ENCODE assay signal across 10 cellular contexts in the genomic region with DNA sequence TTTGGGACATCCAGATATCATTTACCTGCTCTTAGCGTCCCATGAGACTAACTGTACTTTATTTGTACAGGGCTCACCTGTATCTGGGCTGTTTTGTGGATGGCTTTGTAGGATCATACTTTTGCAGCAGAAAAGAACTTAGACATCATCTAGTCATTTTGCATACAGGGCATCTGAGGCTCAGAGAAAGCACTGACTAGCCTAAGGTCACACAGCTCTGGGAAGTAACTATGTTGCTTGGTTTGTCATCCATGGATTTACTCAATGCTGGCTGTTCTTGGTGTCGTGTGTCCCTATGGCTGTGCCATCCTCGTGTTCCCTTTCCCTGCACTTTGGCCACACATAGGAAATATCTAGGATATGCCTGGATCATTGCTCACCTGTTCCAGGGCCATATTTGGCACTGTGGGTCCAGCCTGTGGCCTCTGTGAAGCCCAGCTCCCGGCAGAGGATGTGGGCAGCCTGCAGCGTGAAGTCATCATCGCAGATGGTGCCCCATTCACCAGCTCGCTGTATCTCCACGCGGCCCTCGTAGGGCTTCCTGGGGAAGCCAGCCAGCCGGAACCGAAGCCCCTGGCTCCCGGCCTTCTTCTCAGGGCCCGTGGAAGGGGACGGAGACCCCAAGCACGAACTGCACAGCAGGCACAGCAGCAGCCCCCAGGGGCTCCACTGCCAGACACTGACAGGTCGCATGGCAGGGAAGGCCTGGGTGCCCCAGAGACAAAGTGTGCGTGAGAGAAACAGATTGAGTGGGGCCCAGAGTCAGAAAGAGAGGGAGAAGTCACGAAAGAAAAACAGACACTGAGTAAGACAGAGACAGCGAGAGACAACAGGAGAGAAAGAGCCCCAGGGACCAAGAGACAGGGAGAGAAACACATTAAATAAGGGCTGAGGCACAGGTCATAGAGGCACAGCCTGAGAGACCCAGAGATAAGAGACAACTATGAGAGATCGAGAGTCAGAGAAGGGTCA. TPM values are rescaled to one million over a fixed set of nuclear protein-coding genes. Genes with fewer than 3 reads are reported as not detected.
DNase-seq lines count a peak whose midpoint lies in the region; ATAC-seq and TF ChIP-seq lines count a peak whose summit lies in the region.
"Had no signal": no experiment of that assay in that cellular context is flagged by ENCODE, and none has a peak within 500 bp of the region (broad histone marks: within the 10 kb centered on the region; RNA-seq: fewer than 3 reads in every experiment).

No MANE protein-coding gene starts in this region.

- H3K27ac Mint-ChIP-seq in activated CD4-positive, alpha-beta T cell treated with anti-CD3 and anti-CD28 coated beads for 36 hours, result peak overlapping the region; percentile 2
- peak overlapping the region; percentile 97 for H3K27ac Mint-ChIP-seq in chondrocyte (ENCODE audit: unreplicated experiment)

- H3K9me2 ChIP-seq in GM23248 (ENCODE audit: insufficient read depth), result no peaks in the 10 kb centered on the region

- POLR2A ChIA-PET in activated CD4-positive, alpha-beta T cell treated with anti-CD3 and anti-CD28 coated beads for 36 hours (lab: Charles Lee), result no interaction called here

- no peak for ATAC-seq in activated CD4-positive, alpha-beta T cell treated with anti-CD3 and anti-CD28 coated beads for 36 hours
- ATAC-seq in HG03439 (IDR thresholded peaks at IDR 0.05; ENCODE audit: unreplicated experiment), result no peak

- H3K4me2 ChIP-seq in GM23248 (ENCODE audit: unreplicated experiment) (peak overlapping the region; percentile 84), osteoblast (ENCODE audit: insufficient read depth, low read length) (peak overlapping the region; percentile 91)

- CTCF ChIA-PET in activated CD4-positive, alpha-beta T cell treated with anti-CD3 and anti-CD28 coated beads for 36 hours (lab: Charles Lee), result interaction anchor here (1.4 kb wide), 1 partner anchor 21 kb away, joined by 4 read pairs; no protein-coding TSS in a partner anchor

- TF ChIP-seq CTCF in chondrocyte (IDR thresholded peaks at IDR 0.05) (no peak), osteoblast (IDR thresholded peaks at IDR 0.05; ENCODE audit: extremely low read depth, low read depth, low read length) (no peak)

- no peak overlapping the region for H3K4me3 Mint-ChIP-seq in activated CD4-positive, alpha-beta T cell treated with anti-CD3 and anti-CD28 coated beads for 36 hours
- H3K4me3 Mint-ChIP-seq in chondrocyte (ENCODE audit: unreplicated experiment), result peak overlapping the region; percentile 97

- H2AFZ ChIP-seq in GM23248 (peak overlapping the region; percentile 93; the same call in 1 of the 2 replicates), osteoblast (ENCODE audit: low read length) (peak overlapping the region; percentile 36)

- H3K27me3 Mint-ChIP-seq in activated CD4-positive, alpha-beta T cell treated with anti-CD3 and anti-CD28 coated beads for 36 hours, result peaks cover 27% of the 10 kb centered on the region
- H3K27me3 Mint-ChIP-seq in chondrocyte (ENCODE audit: low read depth), result no peaks in the 10 kb centered on the region

- no peak for DNase-seq in activated CD4-positive, alpha-beta T cell treated with anti-CD3 and anti-CD28 coated beads for 36 hours
- DNase-seq in activated CD4-positive, alpha-beta T cell treated with anti-CD3 and anti-CD28 coated beads for 4 hours, result no peak
- peak; percentile 36 for DNase-seq in GM23248
- DNase-seq in chondrocyte (ENCODE audit: low spot score), result no peak
- peak; percentile 92 for DNase-seq in osteoblast (ENCODE audit: insufficient read length, low spot score, missing footprints)
- DNase-seq in stimulated activated CD4-positive, alpha-beta T cell treated with anti-CD3 and anti-CD28 coated beads, Interleukin-2, amount 100 ng/mL, for 24 hours, result no peak
- DNase-seq in NCI-H2081 treated with DMSO at 0.1 percent for 48 hours (lab: John Stamatoyannopoulos, UW), result no peak
- DNase-seq: NCI-H2171 treated with DMSO at 0.1 percent for 48 hours had no signal

- H3K4me1 ChIP-seq in GM23248 (ENCODE audit: insufficient read depth), result peaks cover 32% of the 10 kb centered on the region
- H3K4me1 ChIP-seq in osteoblast (ENCODE audit: insufficient read depth, low read length), result peaks cover 65% of the 10 kb centered on the region

- H3K9ac ChIP-seq in GM23248, result peak overlapping the region; percentile 83

- peaks cover 12% of the 10 kb centered on the region; the same call in 1 of the 2 replicates for H3F3A ChIP-seq in GM23248 (ENCODE audit: insufficient read depth)

- H3K9me3 Mint-ChIP-seq in activated CD4-positive, alpha-beta T cell treated with anti-CD3 and anti-CD28 coated beads for 36 hours (ENCODE audit: low read depth), result no peaks in the 10 kb centered on the region
- H3K9me3 Mint-ChIP-seq in chondrocyte (ENCODE audit: low read depth), result no peaks in the 10 kb centered on the region

- H3K36me3 ChIP-seq in GM23248 (ENCODE audit: low read depth), result no peaks in the 10 kb centered on the region
- peaks cover 55% of the 10 kb centered on the region for H3K36me3 ChIP-seq in osteoblast (ENCODE audit: insufficient read depth, low read length)

- in situ Hi-C loops in GM23248 (cut with MboI), result no loop called here

- H3K4me3 ChIP-seq in GM23248, result peak overlapping the region; percentile 97
- peak overlapping the region; percentile 93 for H3K4me3 ChIP-seq in osteoblast (ENCODE audit: insufficient read depth, low read length)

- H4K20me1 ChIP-seq in GM23248 (ENCODE audit: insufficient read depth), result no peaks in the 10 kb centered on the region
- peaks cover 3% of the 10 kb centered on the region for H4K20me1 ChIP-seq in osteoblast (ENCODE audit: insufficient read depth, low read length)

- no peaks in the 10 kb centered on the region for H3K27me3 ChIP-seq in GM23248 (replicated peaks; ENCODE audit: insufficient read depth)
- H3K27me3 ChIP-seq in osteoblast (ENCODE audit: insufficient read depth, low read length), result no peaks in the 10 kb centered on the region
- H3K27me3 ChIP-seq: upper lobe of left lung had no signal

- peaks cover 3% of the 10 kb centered on the region for H3K36me3 Mint-ChIP-seq in activated CD4-positive, alpha-beta T cell treated with anti-CD3 and anti-CD28 coated beads for 36 hours (ENCODE audit: low read depth)
- H3K36me3 Mint-ChIP-seq in chondrocyte (ENCODE audit: low read depth), result peaks cover 11% of the 10 kb centered on the region

- intact Hi-C loops in activated CD4-positive, alpha-beta T cell treated with anti-CD3 and anti-CD28 coated beads for 36 hours (cut with DNase I, micrococcal nuclease), result no loop called here

- H3K4me1 Mint-ChIP-seq in activated CD4-positive, alpha-beta T cell treated with anti-CD3 and anti-CD28 coated beads for 36 hours, result peaks cover 12% of the 10 kb centered on the region
- peaks cover 73% of the 10 kb centered on the region for H3K4me1 Mint-ChIP-seq in chondrocyte (ENCODE audit: low read depth)

- peak overlapping the region; percentile 87 for H3K27ac ChIP-seq in GM23248
- H3K27ac ChIP-seq in osteoblast (ENCODE audit: low read depth, low read length), result peak overlapping the region; percentile 93

- 89 to 94% methylated on average over 21 of the region's 21 CpGs for WGBS in GM23248 (ENCODE audit: low coverage in 1 of 2, low lambda C conversion rate in 2 of 2, missing lambda C conversion rate in 2 of 2), 2 experiments

- H3K79me2 ChIP-seq in GM23248 (ENCODE audit: insufficient read depth) (peaks cover 55% of the 10 kb centered on the region), osteoblast (ENCODE audit: insufficient read depth, low read length) (peaks cover 88% of the 10 kb centered on the region)

- H3K9me3 ChIP-seq in GM23248 (ENCODE audit: low read depth), result no peaks in the 10 kb centered on the region
- no peaks in the 10 kb centered on the region for H3K9me3 ChIP-seq in osteoblast (ENCODE audit: low read depth, low read length)
- H3K9me3 ChIP-seq: upper lobe of left lung had no signal

RNA-seq across cellular contexts. Expression of gene LOXL3, which starts 1.5 kb away (rescaled TPM):
- total RNA-seq in activated CD4-positive, alpha-beta T cell treated with anti-CD3 and anti-CD28 coated beads for 36 hours, result under 1 TPM; 0.86 to 0.96 TPM
- total RNA-seq in GM23248 (2014; rRNA removed; shearing (Covaris generic)), result 52.4 and 56.9 TPM in 2 replicates
- polyA plus RNA-seq in GM23248 (2016; fragmentation: Nextera tagmentation; extraction: Ambion mirVana), result 55.2 and 57.2 TPM in 2 replicates
- total RNA-seq in chondrocyte (107 to 112 TPM (median 109 TPM) in 3 replicates), osteoblast (64.8 and 97.4 TPM in 2 replicates)

RNA-seq across cellular contexts. Expression of gene DOK1, which starts 2.3 kb away (rescaled TPM):
- 10 to 100 TPM; 17.2 to 17.9 TPM for total RNA-seq in activated CD4-positive, alpha-beta T cell treated with anti-CD3 and anti-CD28 coated beads for 36 hours
- 32.2 and 40.3 TPM in 2 replicates for total RNA-seq in GM23248 (2014; rRNA removed; shearing (Covaris generic))
- polyA plus RNA-seq in GM23248 (2016; fragmentation: Nextera tagmentation; extraction: Ambion mirVana), result 32.6 and 36.2 TPM in 2 replicates
- total RNA-seq in chondrocyte (33.6 to 46.0 TPM (median 44.4 TPM) in 3 replicates), osteoblast (89.8 and 93.1 TPM in 2 replicates)

RNA-seq across cellular contexts. Expression of gene HTRA2, which starts 22.5 kb away (rescaled TPM):
- total RNA-seq in activated CD4-positive, alpha-beta T cell treated with anti-CD3 and anti-CD28 coated beads for 36 hours, result 10 to 100 TPM; 43.5 to 47.7 TPM
- 23.0 and 35.2 TPM in 2 replicates for total RNA-seq in GM23248 (2014; rRNA removed; shearing (Covaris generic))
- polyA plus RNA-seq in GM23248 (2016; fragmentation: Nextera tagmentation; extraction: Ambion mirVana), result 33.6 and 34.0 TPM in 2 replicates
- 23.8 to 31.2 TPM (median 24.2 TPM) in 3 replicates for total RNA-seq in chondrocyte
- 51.8 and 53.6 TPM in 2 replicates for total RNA-seq in osteoblast

RNA-seq across cellular contexts. Expression of gene AUP1, which starts 22.7 kb away (rescaled TPM):
- 100 to 1,000 TPM in 1 of 2 experiments, 10 to 100 TPM in 1; 92.0 to 122 TPM for total RNA-seq in activated CD4-positive, alpha-beta T cell treated with anti-CD3 and anti-CD28 coated beads for 36 hours
- 114 and 119 TPM in 2 replicates for total RNA-seq in GM23248 (2014; rRNA removed; shearing (Covaris generic))
- polyA plus RNA-seq in GM23248 (2016; fragmentation: Nextera tagmentation; extraction: Ambion mirVana), result 119 and 122 TPM in 2 replicates
- total RNA-seq in chondrocyte (76.8 to 94.3 TPM (median 79.8 TPM) in 3 replicates), osteoblast (82.9 and 86.3 TPM in 2 replicates)

RNA-seq across cellular contexts. Expression of gene DQX1, which starts 26.2 kb away (rescaled TPM):
- under 1 TPM; 0.40 to 0.41 TPM for total RNA-seq in activated CD4-positive, alpha-beta T cell treated with anti-CD3 and anti-CD28 coated beads for 36 hours
- total RNA-seq in GM23248 (2014; rRNA removed; shearing (Covaris generic)), result not detected in 2 replicates
- not detected in 2 replicates for polyA plus RNA-seq in GM23248 (2016; fragmentation: Nextera tagmentation; extraction: Ambion mirVana)
- 0.34 TPM in 1 of 3 replicates, not detected in the others for total RNA-seq in chondrocyte
- not detected in 2 replicates for total RNA-seq in osteoblast

Comparison
In these comparisons a context has a peak if more than half of its experiments do, and no peak if none do; other contexts are left out.
1. DNase-seq: peak in GM23248 (single experiment) and osteoblast (single experiment); none in activated CD4-positive, alpha-beta T cell treated with anti-CD3 and anti-CD28 coated beads for 36 hours (single experiment), activated CD4-positive, alpha-beta T cell treated with anti-CD3 and anti-CD28 coated beads for 4 hours (0 of 2), chondrocyte (single experiment), stimulated activated CD4-positive, alpha-beta T cell treated with anti-CD3 and anti-CD28 coated beads, Interleukin-2, amount 100 ng/mL, for 24 hours (0 of 2) and NCI-H2081 treated with DMSO at 0.1 percent for 48 hours (single experiment).
2. RNA of gene LOXL3, which starts 1.5 kb away (total RNA-seq): 107 to 112 TPM in chondrocyte, 64.8 to 97.4 TPM in osteoblast and 52.4 to 56.9 TPM in GM23248; 0.86 to 0.96 TPM in activated CD4-positive, alpha-beta T cell treated with anti-CD3 and anti-CD28 coated beads for 36 hours; every median in the first group is over 10 times any median in the second.